ENCODE assay signal across 9 cellular contexts in genomic region chr7:16926283-16926682, GRCh38. TPM values are rescaled to one million over a fixed set of nuclear protein-coding genes. Genes with fewer than 3 reads are reported as not detected.
A peak's percentile ranks its signal among the peaks of the same experiment; 100 is the strongest.
DNase-seq lines count a peak whose midpoint lies in the region; ATAC-seq, FAIRE-seq and TF ChIP-seq lines count a peak whose summit lies in the region.
"Had no signal": no experiment of that assay in that cellular context is flagged by ENCODE, and none has a peak within 500 bp of the region (broad histone marks: within the 10 kb centered on the region; RNA-seq: fewer than 3 reads in every experiment).

No MANE protein-coding gene starts in this region.

- no peak for FAIRE-seq in frontal cortex (lab: Jason Lieb, UNC)

- no peak overlapping the region for H3K4me3 ChIP-seq in LNCaP clone FGC (ENCODE audit: low read depth, low read length)
- no peak overlapping the region for H3K4me3 ChIP-seq in ascending aorta
- H3K4me3 ChIP-seq: SJSA1 had no signal

- intact Hi-C loops in Calu3 (cut with micrococcal nuclease; ENCODE audit: unreplicated experiment), result loop anchor here (2.0 to 5.0 kb wide), 5 partner anchors 53 to 721 kb away; no protein-coding TSS in a partner anchor
- intact Hi-C loops in ascending aorta (cut with DNase I), result no loop called here

- H3K4me1 Mint-ChIP-seq in Calu3 (ENCODE audit: low read depth, unreplicated experiment), result peaks cover 78% of the 10 kb centered on the region

- peak overlapping the region; percentile 48 for H3K27ac Mint-ChIP-seq in Calu3 (ENCODE audit: unreplicated experiment)

- DNase-seq in Calu3 (peak; percentile 57), LNCaP clone FGC (ENCODE audit: low read depth) (no peak), ascending aorta (ENCODE audit: low spot score in 2 of 2) (no peak), kidney glomerular epithelial cell (lab: John Stamatoyannopoulos, UW) (peak; percentile 77), frontal cortex (ENCODE audit: low spot score in 2 of 2) (no peak)
- DNase-seq in stimulated activated CD4-positive, alpha-beta T cell treated with anti-CD3 and anti-CD28 coated beads, Interleukin-12 subunit alpha, Interleukin-12 subunit beta, amount 100 ng/mL, for 4 hours, result no peak
- no peak for DNase-seq in central memory CD4-positive, alpha-beta T cell

- H3K9me3 ChIP-seq in ascending aorta, result no peaks in the 10 kb centered on the region
- H3K9me3 ChIP-seq: SJSA1 had no signal

- no TSS peak for BruUV-seq in Calu3 (replicated peaks; lab: Mats Ljungman, UMichigan)

- TF ChIP-seq CTCF in Calu3 (IDR thresholded peaks at IDR 0.05; ENCODE audit: unreplicated experiment) (peak; percentile 72), LNCaP clone FGC (IDR thresholded peaks at IDR 0.05; ENCODE audit: control insufficient read depth, extremely low read depth, insufficient read depth) (peak; percentile 62), ascending aorta (IDR thresholded peaks at IDR 0.05) (peak; percentile 59 to 78 (median 60))

- no peak overlapping the region for H3K27ac ChIP-seq in ascending aorta
- H3K27ac ChIP-seq: SJSA1 had no signal

- CTCF ChIA-PET in Calu3 (lab: Charles Lee), result interaction anchor here (0.7 to 1.6 kb wide), 15 partner anchors 9 to 632 kb away, joined by 3 to 15 read pairs (median 3); partner anchors contain the start of gene AHR

- peaks cover 15% of the 10 kb centered on the region for H3K36me3 Mint-ChIP-seq in Calu3 (ENCODE audit: insufficient read depth, unreplicated experiment)

- H3K4me1 ChIP-seq in ascending aorta, result no peaks in the 10 kb centered on the region

- no peaks in the 10 kb centered on the region for H3K27me3 Mint-ChIP-seq in Calu3 (ENCODE audit: unreplicated experiment)

- no peak overlapping the region for H3K4me3 Mint-ChIP-seq in Calu3 (ENCODE audit: low read depth, unreplicated experiment)

- peak; percentile 41 for ATAC-seq in GM19463 (IDR thresholded peaks at IDR 0.05; ENCODE audit: unreplicated experiment)

- no peaks in the 10 kb centered on the region for H3K27me3 ChIP-seq in ascending aorta
- H3K27me3 ChIP-seq: SJSA1 had no signal

- peaks cover 3% of the 10 kb centered on the region for H3K9me3 Mint-ChIP-seq in Calu3 (ENCODE audit: low read depth, unreplicated experiment)

- H3K36me3 ChIP-seq in ascending aorta, result no peaks in the 10 kb centered on the region
- H3K36me3 ChIP-seq: SJSA1 had no signal

RNA-seq across cellular contexts. Expression of gene AGR3, which starts 44.5 kb away (rescaled TPM):
- total RNA-seq in Calu3 (2022), result 8.4 and 11.0 TPM in 2 replicates
- total RNA-seq in ascending aorta, result not detected
- not detected for total RNA-seq in frontal cortex
- total RNA-seq: SJSA1 had no signal

Comparison
In these comparisons a context has a peak if more than half of its experiments do, and no peak if none do; other contexts are left out.
1. DNase-seq: peak in Calu3 (single experiment) and kidney glomerular epithelial cell (single experiment); none in LNCaP clone FGC (single experiment), ascending aorta (0 of 2), frontal cortex (0 of 2), stimulated activated CD4-positive, alpha-beta T cell treated with anti-CD3 and anti-CD28 coated beads, Interleukin-12 subunit alpha, Interleukin-12 subunit beta, amount 100 ng/mL, for 4 hours (single experiment) and central memory CD4-positive, alpha-beta T cell (single experiment).
2. Peak in every context shown above with its lines, with median percentiles within 50 percentile points of each other: CTCF ChIP-seq.